Comparison of ENCODE assay signal across 25 cellular contexts in genomic region chr14:51546099-51546498, GRCh38.
DNase-seq lines count a peak whose midpoint lies in the region; ATAC-seq and TF ChIP-seq lines count a peak whose summit lies in the region.
"Had no signal": no experiment of that assay in that cellular context is flagged by ENCODE, and none has a peak within 500 bp of the region (broad histone marks: within the 10 kb centered on the region; RNA-seq: fewer than 3 reads in every experiment).

No MANE protein-coding gene starts in this region.

- peaks cover 27% of the 10 kb centered on the region for H3K36me3 Mint-ChIP-seq in HFFc6 (ENCODE audit: low read depth)
- H3K36me3 Mint-ChIP-seq: activated naive CD8-positive, alpha-beta T cell treated with anti-CD3 and anti-CD28 coated beads for 36 hours; CD14-positive monocyte; stimulated activated memory B cell treated with anti-CD40 and anti-IgM and Interleukin-4, amounts not matched to agents 10 μg/mL and 1 μg/mL and 100 μg/mL, for 72 hours had no signal

- H3K27me3 ChIP-seq in SJSA1 (replicated peaks) (no peaks in the 10 kb centered on the region), foreskin keratinocyte (no peaks in the 10 kb centered on the region), skeletal muscle satellite cell (ENCODE audit: control insufficient read depth, insufficient read depth, low read length) (no peaks in the 10 kb centered on the region), upper lobe of left lung (no peaks in the 10 kb centered on the region)
- H3K27me3 ChIP-seq: right atrium auricular region, upper lobe of right lung had no signal

- no peak for DNase-seq in HFFc6
- no peak for DNase-seq in SJSA1 (ENCODE audit: low read depth in 1 of 2, low spot score in 2 of 2)
- DNase-seq in foreskin keratinocyte, result no peak
- no peak for DNase-seq in upper lobe of left lung
- no peak for DNase-seq in NCI-H526 treated with DMSO at 0.1 percent for 48 hours (lab: John Stamatoyannopoulos, UW)
- DNase-seq: activated CD4-positive, alpha-beta T cell treated with anti-CD3 and anti-CD28 coated beads for 36 hours; activated naive CD8-positive, alpha-beta T cell treated with anti-CD3 and anti-CD28 coated beads for 36 hours; activated T-cell treated with anti-CD3 and anti-CD28 coated beads for 4 hours; aorta; EL; endodermal cell; left ventricle myocardium superior; NCI-H1930; NCI-H82; stimulated activated CD4-positive, alpha-beta T cell treated with anti-CD3 and anti-CD28 coated beads, Interleukin-4, amount 100 ng/mL, for 24 hours; substantia nigra; upper lobe of right lung had no signal

- 65 to 83% methylated on average over 2 of the region's 2 CpGs for WGBS in upper lobe of left lung, 2 donors

- no peak for TF ChIP-seq POLR2A in upper lobe of left lung (IDR thresholded peaks at IDR 0.05)

- H3K4me1 ChIP-seq in SJSA1 (replicated peaks) (peaks cover 53% of the 10 kb centered on the region), foreskin keratinocyte (peaks cover 63% of the 10 kb centered on the region), skeletal muscle satellite cell (ENCODE audit: control insufficient read depth, insufficient read depth, low read length) (peaks cover 56% of the 10 kb centered on the region), upper lobe of left lung (no peaks in the 10 kb centered on the region)
- H3K4me1 ChIP-seq: parathyroid adenoma, upper lobe of right lung had no signal

- no peak overlapping the region for H3K4me2 ChIP-seq in skeletal muscle satellite cell (ENCODE audit: low read length)

- H3K4me3 ChIP-seq in SJSA1, result no peak overlapping the region
- no peak overlapping the region for H3K4me3 ChIP-seq in skeletal muscle satellite cell (ENCODE audit: low read length)
- H3K4me3 ChIP-seq in upper lobe of left lung, result no peak overlapping the region
- H3K4me3 ChIP-seq: right atrium auricular region, upper lobe of right lung had no signal

- peak overlapping the region; percentile 69 for H3K9ac ChIP-seq in skeletal muscle satellite cell (ENCODE audit: low read depth, low read length)
- H3K9ac ChIP-seq: parathyroid adenoma had no signal

- no peak overlapping the region for H3K4me3 Mint-ChIP-seq in HFFc6
- H3K4me3 Mint-ChIP-seq: activated CD4-positive, alpha-beta T cell treated with anti-CD3 and anti-CD28 coated beads for 36 hours; activated naive CD8-positive, alpha-beta T cell treated with anti-CD3 and anti-CD28 coated beads for 36 hours; CD14-positive monocyte; dendritic cell treated with granulocyte-macrophage colony-stimulating factor and Interleukin-4, amounts not matched to agents 40 ng/mL and 50 ng/mL, for 4 days; endodermal cell; stimulated activated memory B cell treated with anti-CD40 and anti-IgM and Interleukin-4, amounts not matched to agents 10 μg/mL and 1 μg/mL and 100 μg/mL, for 72 hours; T-helper 2 cell treated with Interferon-gamma antibody and Interleukin-4, amounts not matched to agents 5 μg/mL and 100 μg/mL, for 36 hours had no signal

- no peak for TF ChIP-seq EP300 in upper lobe of left lung (IDR thresholded peaks at IDR 0.05)

- no peaks in the 10 kb centered on the region for H3K36me3 ChIP-seq in SJSA1
- no peaks in the 10 kb centered on the region for H3K36me3 ChIP-seq in skeletal muscle satellite cell (ENCODE audit: insufficient read depth, low read length)
- no peaks in the 10 kb centered on the region for H3K36me3 ChIP-seq in upper lobe of left lung
- H3K36me3 ChIP-seq: right atrium auricular region, upper lobe of right lung had no signal

- no peaks in the 10 kb centered on the region for H3K9me3 Mint-ChIP-seq in HFFc6
- H3K9me3 Mint-ChIP-seq: activated naive CD8-positive, alpha-beta T cell treated with anti-CD3 and anti-CD28 coated beads for 36 hours; dendritic cell treated with granulocyte-macrophage colony-stimulating factor and Interleukin-4, amounts not matched to agents 40 ng/mL and 50 ng/mL, for 4 days; endodermal cell; stimulated activated memory B cell treated with anti-CD40 and anti-IgM and Interleukin-4, amounts not matched to agents 10 μg/mL and 1 μg/mL and 100 μg/mL, for 72 hours; T-helper 2 cell treated with Interferon-gamma antibody and Interleukin-4, amounts not matched to agents 5 μg/mL and 100 μg/mL, for 36 hours had no signal

- H3K27ac Mint-ChIP-seq in HFFc6, result peak overlapping the region; percentile 91; the same call in 1 of the 2 replicates
- H3K27ac Mint-ChIP-seq: activated CD4-positive, alpha-beta T cell treated with anti-CD3 and anti-CD28 coated beads for 36 hours; activated naive CD8-positive, alpha-beta T cell treated with anti-CD3 and anti-CD28 coated beads for 36 hours; CD14-positive monocyte; dendritic cell treated with granulocyte-macrophage colony-stimulating factor and Interleukin-4, amounts not matched to agents 40 ng/mL and 50 ng/mL, for 4 days; endodermal cell; stimulated activated memory B cell treated with anti-CD40 and anti-IgM and Interleukin-4, amounts not matched to agents 10 μg/mL and 1 μg/mL and 100 μg/mL, for 72 hours; T-helper 2 cell treated with Interferon-gamma antibody and Interleukin-4, amounts not matched to agents 5 μg/mL and 100 μg/mL, for 36 hours had no signal

- TF ChIP-seq CTCF in HFFc6 (IDR thresholded peaks at IDR 0.05), result no peak
- TF ChIP-seq CTCF in foreskin keratinocyte (conservative IDR thresholded peaks at IDR 0.05), result no peak
- no peak for TF ChIP-seq CTCF in upper lobe of left lung (IDR thresholded peaks at IDR 0.05)

- H3K9me3 ChIP-seq in SJSA1 (replicated peaks) (no peaks in the 10 kb centered on the region), skeletal muscle satellite cell (replicated peaks; ENCODE audit: low read length) (no peaks in the 10 kb centered on the region), upper lobe of left lung (no peaks in the 10 kb centered on the region)
- H3K9me3 ChIP-seq: right atrium auricular region, upper lobe of right lung had no signal

- peak overlapping the region; percentile 62 for H3K27ac ChIP-seq in SJSA1
- H3K27ac ChIP-seq in foreskin keratinocyte, result peak overlapping the region; percentile 74
- H3K27ac ChIP-seq in upper lobe of left lung, result no peak overlapping the region
- H3K27ac ChIP-seq: parathyroid adenoma, upper lobe of right lung had no signal

- no peaks in the 10 kb centered on the region for H3K27me3 Mint-ChIP-seq in HFFc6 (ENCODE audit: insufficient read depth)
- H3K27me3 Mint-ChIP-seq: dendritic cell treated with granulocyte-macrophage colony-stimulating factor and Interleukin-4, amounts not matched to agents 40 ng/mL and 50 ng/mL, for 4 days had no signal

- ATAC-seq in foreskin keratinocyte (no peak), upper lobe of left lung (ENCODE audit: low FRiP score in 2 of 2) (no peak), HG02970 (IDR thresholded peaks at IDR 0.05; ENCODE audit: low FRiP score, unreplicated experiment) (no peak)
- ATAC-seq: activated CD4-positive, alpha-beta T cell treated with anti-CD3 and anti-CD28 coated beads for 36 hours; left ventricle myocardium superior; stimulated activated memory B cell treated with anti-CD40 and anti-IgM and Interleukin-4, amounts not matched to agents 10 μg/mL and 1 μg/mL and 100 μg/mL, for 72 hours; upper lobe of right lung had no signal

- H3K4me1 Mint-ChIP-seq in HFFc6 (ENCODE audit: low read depth), result peaks cover 85% of the 10 kb centered on the region
- H3K4me1 Mint-ChIP-seq: activated CD4-positive, alpha-beta T cell treated with anti-CD3 and anti-CD28 coated beads for 36 hours; activated naive CD8-positive, alpha-beta T cell treated with anti-CD3 and anti-CD28 coated beads for 36 hours; CD14-positive monocyte; endodermal cell; stimulated activated memory B cell treated with anti-CD40 and anti-IgM and Interleukin-4, amounts not matched to agents 10 μg/mL and 1 μg/mL and 100 μg/mL, for 72 hours had no signal

Comparison
In these comparisons a context has a peak if more than half of its experiments do, and no peak if none do; other contexts are left out.
1. H3K27ac ChIP-seq: peak in SJSA1 (single experiment) and foreskin keratinocyte (single experiment); none in upper lobe of left lung (0 of 4).